1 cellular context compared by ENCODE assay signal in genomic region chr11:111395081-111395480, GRCh38.
TF ChIP-seq lines count a peak whose summit lies in the region.

No MANE protein-coding gene starts in this region.

TF ChIP-seq in HepG2, 621 proteins besides CTCF, POLR2A, EP300 and RAD21 (continued from another document and continues in another):
- TF ChIP-seq MLXIP (CRISPR knock-in tag; IDR thresholded peaks at IDR 0.05; ENCODE audit: borderline replicate concordance), result no peak
- peak; percentile 74 for TF ChIP-seq ARNT2 (CRISPR knock-in tag; IDR thresholded peaks at IDR 0.05; ENCODE audit: low read depth)
- no peak for TF ChIP-seq ZNF335 (CRISPR knock-in tag; IDR thresholded peaks at IDR 0.05)
- TF ChIP-seq KDM4B (CRISPR knock-in tag; IDR thresholded peaks at IDR 0.05), result peak; percentile 65; the same call in 1 of the 2 replicates
- TF ChIP-seq AKAP8 (CRISPR knock-in tag; IDR thresholded peaks at IDR 0.05), result no peak
- no peak for TF ChIP-seq CHCHD3 (CRISPR knock-in tag; IDR thresholded peaks at IDR 0.05)
- no peak for TF ChIP-seq GRHL1 (CRISPR knock-in tag; conservative IDR thresholded peaks at IDR 0.05)
- peak; percentile 66 for TF ChIP-seq TFE3 (CRISPR knock-in tag; IDR thresholded peaks at IDR 0.05)
- TF ChIP-seq ZNF276 (CRISPR knock-in tag; IDR thresholded peaks at IDR 0.05; ENCODE audit: low read depth), result no peak
- no peak for TF ChIP-seq GLMP (CRISPR knock-in tag; IDR thresholded peaks at IDR 0.05; ENCODE audit: borderline replicate concordance)
- 0 out of 2 replicates have a peak, but pooled peaks have one; percentile 29 for TF ChIP-seq NR0B2 (CRISPR knock-in tag; IDR thresholded peaks at IDR 0.05)
- TF ChIP-seq POGZ (CRISPR knock-in tag; IDR thresholded peaks at IDR 0.05), result peak; percentile 83
- TF ChIP-seq ZNF792 (CRISPR knock-in tag; IDR thresholded peaks at IDR 0.05), result peak; percentile 75
- TF ChIP-seq ZNF614 (CRISPR knock-in tag; IDR thresholded peaks at IDR 0.05; ENCODE audit: borderline replicate concordance), result 0 out of 2 replicates have a peak, but pooled peaks have one; percentile 22
- no peak for TF ChIP-seq STAT5B (CRISPR knock-in tag; IDR thresholded peaks at IDR 0.05)
- peak; percentile 92 for TF ChIP-seq ZSCAN31 (CRISPR knock-in tag; IDR thresholded peaks at IDR 0.05; ENCODE audit: low read depth)
- peak; percentile 79; the same call in 1 of the 2 replicates for TF ChIP-seq HOXD1 (CRISPR knock-in tag; IDR thresholded peaks at IDR 0.05)
- TF ChIP-seq ZNF407 (CRISPR knock-in tag; IDR thresholded peaks at IDR 0.05; ENCODE audit: not compliant biosample characterization), result peak; percentile 50
- TF ChIP-seq WIZ (CRISPR knock-in tag; IDR thresholded peaks at IDR 0.05), result no peak
- TF ChIP-seq SALL1 (CRISPR knock-in tag; IDR thresholded peaks at IDR 0.05), result peak; percentile 93
- TF ChIP-seq DPF2 (CRISPR knock-in tag; IDR thresholded peaks at IDR 0.05; ENCODE audit: borderline replicate concordance, low read depth), result peak; percentile 62; the same call in 1 of the 2 replicates
- no peak for TF ChIP-seq SMAD1 (CRISPR knock-in tag; IDR thresholded peaks at IDR 0.05; ENCODE audit: borderline replicate concordance, low read depth)
- peak; percentile 78 for TF ChIP-seq ZFY (CRISPR knock-in tag; IDR thresholded peaks at IDR 0.05)
- TF ChIP-seq STAT6 (CRISPR knock-in tag; IDR thresholded peaks at IDR 0.05; ENCODE audit: borderline replicate concordance), result no peak
- no peak for TF ChIP-seq ZBTB21 (CRISPR knock-in tag; IDR thresholded peaks at IDR 0.05)
- no peak for TF ChIP-seq JDP2 (CRISPR knock-in tag; IDR thresholded peaks at IDR 0.05; ENCODE audit: borderline replicate concordance)
- peak; percentile 81 for TF ChIP-seq ZNF574 (CRISPR knock-in tag; IDR thresholded peaks at IDR 0.05)
